ENCODE assay signal across 9 cellular contexts in the genomic region with DNA sequence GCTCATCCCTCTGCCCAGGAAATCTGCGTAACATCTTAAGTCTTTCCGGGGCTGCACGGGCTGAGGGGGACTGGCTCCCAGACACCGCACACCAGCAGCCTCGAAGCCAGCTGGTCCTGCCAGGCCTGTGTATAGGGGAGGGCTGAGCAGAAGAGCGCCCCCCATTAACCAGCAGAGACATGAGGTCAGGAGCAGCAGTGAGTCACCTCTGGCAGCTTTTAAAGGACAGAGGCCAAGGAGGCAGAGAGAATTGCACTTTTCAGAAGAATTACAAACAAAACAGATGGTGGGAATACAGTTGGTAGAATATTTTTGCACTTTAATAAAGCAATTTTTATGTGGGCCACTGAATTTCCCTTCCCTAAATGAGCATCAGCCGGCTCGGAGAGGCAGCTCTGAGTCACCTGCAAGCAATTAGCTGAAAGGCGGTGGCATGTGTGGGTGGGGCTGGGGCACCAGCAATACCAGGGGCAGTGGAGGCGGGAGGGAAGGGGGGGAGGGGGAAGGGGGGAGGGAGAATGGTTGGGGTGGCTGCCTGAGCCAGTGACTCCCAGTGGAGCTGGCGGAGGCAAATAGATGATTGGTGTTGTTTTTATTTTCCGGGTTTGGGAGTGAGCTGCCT. TPM values are rescaled to one million over a fixed set of nuclear protein-coding genes. Genes with fewer than 3 reads are reported as not detected.
DNase-seq lines count a peak whose midpoint lies in the region; ATAC-seq and TF ChIP-seq lines count a peak whose summit lies in the region.
"Had no signal": no experiment of that assay in that cellular context is flagged by ENCODE, and none has a peak within 500 bp of the region (broad histone marks: within the 10 kb centered on the region; RNA-seq: fewer than 3 reads in every experiment).

No MANE protein-coding gene starts in this region.

- H3K36me3 ChIP-seq in MG63, result no peaks in the 10 kb centered on the region

- H3K27me3 Mint-ChIP-seq in WTC11 (ENCODE audit: low read depth), result no peaks in the 10 kb centered on the region; the same call in 1 of the 2 replicates
- H3K27me3 Mint-ChIP-seq in CD4-positive, alpha-beta T cell, result peaks cover 17% of the 10 kb centered on the region

- ATAC-seq in WTC11, result peak; percentile 54
- peak; percentile 66 for ATAC-seq in left colon
- ATAC-seq in CD4-positive, alpha-beta T cell (ENCODE audit: poor library complexity), result no peak
- ATAC-seq in Right ventricle myocardium inferior, result no peak

- H3K36me3 Mint-ChIP-seq in WTC11, result no peaks in the 10 kb centered on the region
- no peaks in the 10 kb centered on the region for H3K36me3 Mint-ChIP-seq in CD4-positive, alpha-beta T cell (ENCODE audit: low read depth)

- TF ChIP-seq CTCF in WTC11 (IDR thresholded peaks at IDR 0.05) (no peak), GM10266 (IDR thresholded peaks at IDR 0.05; ENCODE audit: control insufficient read depth, insufficient read depth, low read depth, missing control alignments) (no peak)
- no peak for TF ChIP-seq CTCF in CD4-positive, alpha-beta T cell (IDR thresholded peaks at IDR 0.05)

- H3K27me3 ChIP-seq in MG63, result no peaks in the 10 kb centered on the region
- no peaks in the 10 kb centered on the region for H3K27me3 ChIP-seq in CD4-positive, alpha-beta T cell (ENCODE audit: control insufficient read depth, insufficient read depth, low read length)

- no peaks in the 10 kb centered on the region for H3K9me3 ChIP-seq in MG63
- H3K9me3 ChIP-seq in CD4-positive, alpha-beta T cell (ENCODE audit: control insufficient read depth, low read length), result no peaks in the 10 kb centered on the region

- DNase-seq in COR-L47 (lab: John Stamatoyannopoulos, UW) (peak; percentile 39), MG63 (peak; percentile 91), WTC11 (ENCODE audit: low spot score) (no peak), left colon (peak; percentile 18 to 35), GM10266 (ENCODE audit: extremely low spot score) (no peak), Right ventricle myocardium inferior (ENCODE audit: missing footprints) (no peak)
- DNase-seq in activated T-cell treated with anti-CD3 and anti-CD28 coated beads, Interleukin-2, amount 50 U/mL, for 1 hour, result no peak
- no peak for DNase-seq in CD4-positive, alpha-beta T cell
- DNase-seq: left cardiac atrium had no signal

- no peak overlapping the region for H3K27ac Mint-ChIP-seq in WTC11
- H3K27ac Mint-ChIP-seq in CD4-positive, alpha-beta T cell, result no peak overlapping the region

- H3K4me3 Mint-ChIP-seq in WTC11, result no peak overlapping the region
- H3K4me3 Mint-ChIP-seq in CD4-positive, alpha-beta T cell, result no peak overlapping the region

- intact Hi-C loops in left colon (cut with DNase I, micrococcal nuclease), result no loop called here
- intact Hi-C loops in CD4-positive, alpha-beta T cell (cut with DNase I, micrococcal nuclease), result no loop called here
- intact Hi-C loops in Right ventricle myocardium inferior (cut with DNase I), result no loop called here

- peaks cover 35% of the 10 kb centered on the region for H3K4me1 Mint-ChIP-seq in WTC11
- H3K4me1 Mint-ChIP-seq in CD4-positive, alpha-beta T cell (ENCODE audit: low read depth), result no peaks in the 10 kb centered on the region

- CTCF ChIA-PET in WTC11 (lab: Charles Lee), result interaction anchor here (0.7 to 3.1 kb wide), 16 partner anchors 9 to 157 kb away, joined by 3 to 16 read pairs (median 6); partner anchors contain the start of gene GOLGA7B
- CTCF ChIA-PET in CD4-positive, alpha-beta T cell (lab: Charles Lee), result no interaction called here

- no peak overlapping the region for H3K4me3 ChIP-seq in MG63

- H3K9me3 Mint-ChIP-seq in WTC11, result no peaks in the 10 kb centered on the region
- H3K9me3 Mint-ChIP-seq in CD4-positive, alpha-beta T cell, result no peaks in the 10 kb centered on the region

- H3K27ac ChIP-seq in CD4-positive, alpha-beta T cell (ENCODE audit: low read depth, low read length), result no peak overlapping the region

- POLR2A ChIA-PET in WTC11 (lab: Charles Lee), result interaction anchor here (0.8 to 1.1 kb wide), 2 partner anchors 12 to 170 kb away, joined by 3 read pairs; no protein-coding TSS in a partner anchor
- POLR2A ChIA-PET in CD4-positive, alpha-beta T cell (lab: Charles Lee), result no interaction called here

TF ChIP-seq in WTC11, 78 proteins besides CTCF, POLR2A, EP300 and RAD21:
- no peak for TF ChIP-seq ZNF121 (CRISPR knock-in tag; IDR thresholded peaks at IDR 0.05)
- TF ChIP-seq, protein P1, sequence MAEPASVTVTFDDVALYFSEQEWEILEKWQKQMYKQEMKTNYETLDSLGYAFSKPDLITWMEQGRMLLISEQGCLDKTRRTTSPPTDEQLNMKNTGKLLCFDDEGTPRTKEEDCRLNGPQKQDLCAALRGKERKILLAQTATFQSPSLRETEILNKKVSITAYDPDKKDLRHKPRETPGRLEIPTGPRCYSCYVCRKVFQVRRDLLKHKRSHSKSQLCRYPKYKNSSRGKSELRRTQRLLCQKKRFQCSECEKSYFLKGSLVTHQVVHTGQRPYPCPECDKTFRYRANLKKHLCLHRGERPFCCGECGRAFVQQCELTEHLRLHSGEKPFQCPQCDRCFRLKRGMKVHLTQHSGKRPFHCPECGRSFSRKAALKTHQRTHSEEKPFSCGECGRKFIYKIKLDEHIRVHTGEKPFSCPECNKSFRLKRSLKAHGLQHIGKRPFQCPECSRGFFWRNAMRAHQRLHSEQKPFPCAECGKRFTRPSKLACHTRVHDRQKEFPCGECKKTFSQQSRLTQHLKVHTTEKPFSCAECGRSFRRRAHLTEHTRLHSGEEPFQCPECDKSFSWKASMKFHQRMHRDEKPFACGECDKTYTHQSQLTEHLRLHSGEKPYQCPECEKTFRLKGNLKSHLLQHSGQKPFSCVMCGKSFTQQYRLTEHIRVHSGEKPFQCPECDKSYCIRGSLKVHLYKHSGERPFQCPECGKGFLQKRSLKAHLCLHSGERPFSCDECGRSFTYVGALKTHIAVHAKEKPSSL (CRISPR knock-in tag; conservative IDR thresholded peaks at IDR 0.05), result no peak
- no peak for TF ChIP-seq TP53 (CRISPR knock-in tag; IDR thresholded peaks at IDR 0.05)
- TF ChIP-seq, protein P2, sequence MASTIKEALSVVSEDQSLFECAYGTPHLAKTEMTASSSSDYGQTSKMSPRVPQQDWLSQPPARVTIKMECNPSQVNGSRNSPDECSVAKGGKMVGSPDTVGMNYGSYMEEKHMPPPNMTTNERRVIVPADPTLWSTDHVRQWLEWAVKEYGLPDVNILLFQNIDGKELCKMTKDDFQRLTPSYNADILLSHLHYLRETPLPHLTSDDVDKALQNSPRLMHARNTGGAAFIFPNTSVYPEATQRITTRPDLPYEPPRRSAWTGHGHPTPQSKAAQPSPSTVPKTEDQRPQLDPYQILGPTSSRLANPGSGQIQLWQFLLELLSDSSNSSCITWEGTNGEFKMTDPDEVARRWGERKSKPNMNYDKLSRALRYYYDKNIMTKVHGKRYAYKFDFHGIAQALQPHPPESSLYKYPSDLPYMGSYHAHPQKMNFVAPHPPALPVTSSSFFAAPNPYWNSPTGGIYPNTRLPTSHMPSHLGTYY (CRISPR knock-in tag; IDR thresholded peaks at IDR 0.05), result no peak
- no peak for TF ChIP-seq ATF1 (CRISPR knock-in tag; IDR thresholded peaks at IDR 0.05)
- no peak for TF ChIP-seq SP1 (CRISPR knock-in tag; conservative IDR thresholded peaks at IDR 0.05)
- TF ChIP-seq NR2C2 (CRISPR knock-in tag; IDR thresholded peaks at IDR 0.05), result no peak
- no peak for TF ChIP-seq SOX15 (CRISPR knock-in tag; IDR thresholded peaks at IDR 0.05)
- no peak for TF ChIP-seq ELF4 (CRISPR knock-in tag; IDR thresholded peaks at IDR 0.05; ENCODE audit: low read depth)
- TF ChIP-seq MXD4 (CRISPR knock-in tag; IDR thresholded peaks at IDR 0.05; ENCODE audit: borderline replicate concordance), result no peak
- TF ChIP-seq CREM (CRISPR knock-in tag; IDR thresholded peaks at IDR 0.05), result no peak
- no peak for TF ChIP-seq AFF4 (CRISPR knock-in tag; IDR thresholded peaks at IDR 0.05; ENCODE audit: borderline replicate concordance)
- TF ChIP-seq, protein P3, sequence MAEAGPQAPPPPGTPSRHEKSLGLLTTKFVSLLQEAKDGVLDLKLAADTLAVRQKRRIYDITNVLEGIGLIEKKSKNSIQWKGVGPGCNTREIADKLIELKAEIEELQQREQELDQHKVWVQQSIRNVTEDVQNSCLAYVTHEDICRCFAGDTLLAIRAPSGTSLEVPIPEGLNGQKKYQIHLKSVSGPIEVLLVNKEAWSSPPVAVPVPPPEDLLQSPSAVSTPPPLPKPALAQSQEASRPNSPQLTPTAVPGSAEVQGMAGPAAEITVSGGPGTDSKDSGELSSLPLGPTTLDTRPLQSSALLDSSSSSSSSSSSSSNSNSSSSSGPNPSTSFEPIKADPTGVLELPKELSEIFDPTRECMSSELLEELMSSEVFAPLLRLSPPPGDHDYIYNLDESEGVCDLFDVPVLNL (CRISPR knock-in tag; IDR thresholded peaks at IDR 0.05; ENCODE audit: borderline replicate concordance, low read depth), result no peak

RNA-seq across cellular contexts. Expression of gene GOLGA7B, which starts 39.1 kb away (rescaled TPM):
- 0.20 TPM in 1 of 2 replicates, not detected in the other for total RNA-seq in MG63 (2014; rRNA removed; shearing (Covaris generic); ENCODE audit: low replicate concordance)
- total RNA-seq in WTC11 (2021) (0.07 to 0.24 TPM (median 0.07 TPM) in 3 replicates), left colon (under 1 TPM; 0.42 to 0.46 TPM), Right ventricle myocardium inferior (0.08 TPM)
- 1 to 10 TPM; 4.5 to 6.1 TPM for total RNA-seq in CD4-positive, alpha-beta T cell

Comparison
In these comparisons a context has a peak if more than half of its experiments do, and no peak if none do; other contexts are left out.
1. DNase-seq: peak in COR-L47 (single experiment), MG63 (single experiment) and left colon (2 of 2); none in WTC11 (single experiment), activated T-cell treated with anti-CD3 and anti-CD28 coated beads, Interleukin-2, amount 50 U/mL, for 1 hour (single experiment), CD4-positive, alpha-beta T cell (0 of 10), GM10266 (single experiment) and Right ventricle myocardium inferior (single experiment).
2. ATAC-seq: peak in WTC11 (single experiment) and left colon (single experiment); none in CD4-positive, alpha-beta T cell (single experiment) and Right ventricle myocardium inferior (single experiment).